Comparison of ENCODE assay signal across 12 cellular contexts in the genomic region with DNA sequence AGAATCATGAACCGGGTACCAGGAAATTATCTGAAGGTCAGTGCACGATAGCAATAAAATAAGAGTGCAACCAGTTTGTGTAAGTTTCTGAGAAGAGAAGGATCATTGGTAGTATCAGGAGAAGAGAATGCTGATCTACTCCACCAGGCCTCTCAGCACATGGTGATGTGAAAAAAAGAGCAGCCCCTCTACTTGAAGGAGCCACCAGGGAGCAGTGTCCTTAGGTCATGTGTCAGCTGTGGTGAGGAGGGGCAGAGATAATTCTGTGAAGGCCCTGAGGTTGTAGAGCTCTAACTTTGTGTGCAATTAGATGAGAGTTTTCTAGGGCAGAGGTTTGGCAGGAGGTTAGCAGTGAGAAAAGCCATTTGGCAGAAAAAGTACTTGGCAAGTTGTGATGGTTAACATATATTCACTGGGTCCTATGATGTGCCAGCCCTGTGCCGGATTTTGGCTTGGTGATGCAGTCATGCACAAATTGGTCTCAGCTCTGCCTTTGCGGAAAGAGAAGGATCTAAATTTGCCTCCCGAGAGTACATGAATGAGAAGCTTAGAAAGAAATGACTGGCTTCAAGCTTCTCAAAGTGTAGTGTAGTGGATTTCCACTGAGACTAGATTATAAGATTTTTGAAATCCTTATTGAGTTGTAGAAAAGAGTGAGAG. TPM values are rescaled to one million over a fixed set of nuclear protein-coding genes. Genes with fewer than 3 reads are reported as not detected.
DNase-seq lines count a peak whose midpoint lies in the region; ATAC-seq and TF ChIP-seq lines count a peak whose summit lies in the region.
"Had no signal": no experiment of that assay in that cellular context is flagged by ENCODE, and none has a peak within 500 bp of the region (broad histone marks: within the 10 kb centered on the region; RNA-seq: fewer than 3 reads in every experiment).

No MANE protein-coding gene starts in this region.

- H3K27me3 Mint-ChIP-seq in GM23338 (ENCODE audit: insufficient read depth, low read depth, poor library complexity) (no peaks in the 10 kb centered on the region), MCF 10A (ENCODE audit: insufficient read depth, unreplicated experiment) (peaks cover 4% of the 10 kb centered on the region)

- no peak overlapping the region for H3K4me3 ChIP-seq in GM23338
- no peak overlapping the region for H3K4me3 ChIP-seq in SJCRH30
- H3K4me3 ChIP-seq: uterus had no signal

- BruUV-seq in MCF 10A (replicated peaks; lab: Mats Ljungman, UMichigan), result no TSS peak

- H3K36me3 Mint-ChIP-seq in GM23338 (ENCODE audit: low read depth) (peaks cover 2% of the 10 kb centered on the region; the same call in 1 of the 3 replicates), MCF 10A (ENCODE audit: insufficient read depth, unreplicated experiment) (no peaks in the 10 kb centered on the region)

- H3K9me2 ChIP-seq in GM23338 (ENCODE audit: insufficient read depth), result 0 out of 2 replicates have a peak, but pooled peaks cover 3% of the 10 kb centered on the region

- no peak overlapping the region for H3K27ac ChIP-seq in GM23338 (ENCODE audit: low read depth)
- H3K27ac ChIP-seq in SJCRH30, result no peak overlapping the region
- H3K27ac ChIP-seq: KMS-11, uterus had no signal

- H4K20me1 ChIP-seq in GM23338 (replicated peaks; ENCODE audit: insufficient read depth), result no peaks in the 10 kb centered on the region

- H3K9me3 Mint-ChIP-seq in GM23338, result peaks cover 6% of the 10 kb centered on the region; the same call in 2 of the 3 replicates
- H3K9me3 Mint-ChIP-seq in MCF 10A (ENCODE audit: unreplicated experiment), result no peaks in the 10 kb centered on the region

- DNase-seq in GM23338 (ENCODE audit: low spot score), result peak; percentile 64
- DNase-seq in islet precursor cell, result peak; percentile 57
- no peak for DNase-seq in pons (ENCODE audit: low spot score)
- no peak for DNase-seq in stimulated activated CD8-positive, alpha-beta memory T cell treated with anti-CD3 and anti-CD28 coated beads, Interleukin-4, amount 100 ng/mL, for 48 hours
- DNase-seq in MCF 10A (ENCODE audit: unreplicated experiment), result no peak
- DNase-seq in SJCRH30, result no peak
- DNase-seq: Right ventricle myocardium superior, uterus had no signal

- H3K4me1 ChIP-seq in GM23338 (ENCODE audit: insufficient read depth) (no peaks in the 10 kb centered on the region), SJCRH30 (no peaks in the 10 kb centered on the region)
- H3K4me1 ChIP-seq: uterus had no signal

- no peaks in the 10 kb centered on the region for H3K4me1 Mint-ChIP-seq in GM23338
- H3K4me1 Mint-ChIP-seq in MCF 10A (ENCODE audit: insufficient read depth, unreplicated experiment), result no peaks in the 10 kb centered on the region

- H2AFZ ChIP-seq in GM23338, result peak overlapping the region; percentile 78; the same call in 1 of the 2 replicates

- CTCF ChIA-PET in MCF 10A (lab: Yijun Ruan, JAX), result interaction anchor here (0.5 kb wide), 1 partner anchor 15 kb away, joined by 6 read pairs; no protein-coding TSS in a partner anchor

- no peaks in the 10 kb centered on the region for H3F3A ChIP-seq in GM23338 (replicated peaks; ENCODE audit: low read depth)

- H3K4me3 Mint-ChIP-seq in GM23338 (no peak overlapping the region), MCF 10A (ENCODE audit: unreplicated experiment) (no peak overlapping the region)

- ATAC-seq in GM18870 (IDR thresholded peaks at IDR 0.05; ENCODE audit: unreplicated experiment), result peak; percentile 77
- peak; percentile 92 for ATAC-seq in GM23338
- ATAC-seq in HG03565 (IDR thresholded peaks at IDR 0.05; ENCODE audit: unreplicated experiment), result peak; percentile 84

- no peaks in the 10 kb centered on the region for H3K79me2 ChIP-seq in GM23338 (replicated peaks; ENCODE audit: insufficient read depth)

- no peak overlapping the region for H3K4me2 ChIP-seq in GM23338
- H3K4me2 ChIP-seq: KMS-11 had no signal

- TF ChIP-seq CTCF in GM23338 (conservative IDR thresholded peaks at IDR 0.05; ENCODE audit: low read depth in 2 of 2) (peak; percentile 47 to 60), MCF 10A (IDR thresholded peaks at IDR 0.05; ENCODE audit: unreplicated experiment) (no peak)

- H3K9me3 ChIP-seq in SJCRH30 (replicated peaks), result no peaks in the 10 kb centered on the region
- H3K9me3 ChIP-seq: uterus had no signal

- POLR2A ChIA-PET in MCF 10A (lab: Yijun Ruan, JAX), result no interaction called here

- H3K36me3 ChIP-seq in GM23338 (ENCODE audit: insufficient read depth), result no peaks in the 10 kb centered on the region
- no peaks in the 10 kb centered on the region for H3K36me3 ChIP-seq in SJCRH30
- H3K36me3 ChIP-seq: uterus had no signal

- H3K27me3 ChIP-seq in GM23338 (ENCODE audit: insufficient read depth) (no peaks in the 10 kb centered on the region), SJCRH30 (no peaks in the 10 kb centered on the region)
- H3K27me3 ChIP-seq: uterus had no signal

- intact Hi-C loops in MCF 10A (cut with micrococcal nuclease), result no loop called here

- H3K27ac Mint-ChIP-seq in GM23338, result no peak overlapping the region
- H3K27ac Mint-ChIP-seq in MCF 10A (ENCODE audit: low read depth, unreplicated experiment), result no peak overlapping the region

TF ChIP-seq in GM23338, 12 proteins besides CTCF, POLR2A, EP300 and RAD21 (continues in another document):
- no peak for TF ChIP-seq ZNF331 (CRISPR knock-in tag; IDR thresholded peaks at IDR 0.05; ENCODE audit: low read depth)
- TF ChIP-seq, protein P1, sequence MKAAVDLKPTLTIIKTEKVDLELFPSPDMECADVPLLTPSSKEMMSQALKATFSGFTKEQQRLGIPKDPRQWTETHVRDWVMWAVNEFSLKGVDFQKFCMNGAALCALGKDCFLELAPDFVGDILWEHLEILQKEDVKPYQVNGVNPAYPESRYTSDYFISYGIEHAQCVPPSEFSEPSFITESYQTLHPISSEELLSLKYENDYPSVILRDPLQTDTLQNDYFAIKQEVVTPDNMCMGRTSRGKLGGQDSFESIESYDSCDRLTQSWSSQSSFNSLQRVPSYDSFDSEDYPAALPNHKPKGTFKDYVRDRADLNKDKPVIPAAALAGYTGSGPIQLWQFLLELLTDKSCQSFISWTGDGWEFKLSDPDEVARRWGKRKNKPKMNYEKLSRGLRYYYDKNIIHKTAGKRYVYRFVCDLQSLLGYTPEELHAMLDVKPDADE (IDR thresholded peaks at IDR 0.05), result no peak
- no peak for TF ChIP-seq EZH2phosphoT487 (IDR thresholded peaks at IDR 0.05; ENCODE audit: unreplicated experiment)

RNA-seq across cellular contexts. Expression of gene ZC3H13, which starts 19.2 kb away (rescaled TPM):
- 25.6 and 39.6 TPM in 2 replicates for total RNA-seq in GM23338 (2014; rRNA removed; shearing (Covaris generic))
- 110 and 125 TPM in 2 replicates for polyA plus RNA-seq in GM23338 (2016; fragmentation: Nextera tagmentation; extraction: Ambion mirVana)
- 33.9 and 39.0 TPM in 2 replicates for total RNA-seq in MCF 10A (2022)
- 37.0 and 44.2 TPM in 2 replicates for total RNA-seq in SJCRH30 (2014; rRNA removed; shearing (Covaris generic))

RNA-seq across cellular contexts. Expression of gene CPB2, which starts 33.1 kb away (rescaled TPM):
- not detected in 2 replicates for total RNA-seq in GM23338 (2014; rRNA removed; shearing (Covaris generic))
- polyA plus RNA-seq in GM23338 (2016; fragmentation: Nextera tagmentation; extraction: Ambion mirVana), result 0.47 and 0.73 TPM in 2 replicates
- total RNA-seq in MCF 10A (2022), result not detected in 2 replicates
- not detected in 2 replicates for total RNA-seq in SJCRH30 (2014; rRNA removed; shearing (Covaris generic))
- total RNA-seq: lung microvascular endothelial cell, Right ventricle myocardium superior had no signal

Comparison
In these comparisons a context has a peak if more than half of its experiments do, and no peak if none do; other contexts are left out.
1. DNase-seq: peak in GM23338 (single experiment) and islet precursor cell (single experiment); none in pons (single experiment), stimulated activated CD8-positive, alpha-beta memory T cell treated with anti-CD3 and anti-CD28 coated beads, Interleukin-4, amount 100 ng/mL, for 48 hours (single experiment), MCF 10A (single experiment) and SJCRH30 (0 of 2).
2. Peak in every context shown above with its lines, with median percentiles within 50 percentile points of each other: ATAC-seq.